ENCODE assay signal across 8 cellular contexts in the genomic region with DNA sequence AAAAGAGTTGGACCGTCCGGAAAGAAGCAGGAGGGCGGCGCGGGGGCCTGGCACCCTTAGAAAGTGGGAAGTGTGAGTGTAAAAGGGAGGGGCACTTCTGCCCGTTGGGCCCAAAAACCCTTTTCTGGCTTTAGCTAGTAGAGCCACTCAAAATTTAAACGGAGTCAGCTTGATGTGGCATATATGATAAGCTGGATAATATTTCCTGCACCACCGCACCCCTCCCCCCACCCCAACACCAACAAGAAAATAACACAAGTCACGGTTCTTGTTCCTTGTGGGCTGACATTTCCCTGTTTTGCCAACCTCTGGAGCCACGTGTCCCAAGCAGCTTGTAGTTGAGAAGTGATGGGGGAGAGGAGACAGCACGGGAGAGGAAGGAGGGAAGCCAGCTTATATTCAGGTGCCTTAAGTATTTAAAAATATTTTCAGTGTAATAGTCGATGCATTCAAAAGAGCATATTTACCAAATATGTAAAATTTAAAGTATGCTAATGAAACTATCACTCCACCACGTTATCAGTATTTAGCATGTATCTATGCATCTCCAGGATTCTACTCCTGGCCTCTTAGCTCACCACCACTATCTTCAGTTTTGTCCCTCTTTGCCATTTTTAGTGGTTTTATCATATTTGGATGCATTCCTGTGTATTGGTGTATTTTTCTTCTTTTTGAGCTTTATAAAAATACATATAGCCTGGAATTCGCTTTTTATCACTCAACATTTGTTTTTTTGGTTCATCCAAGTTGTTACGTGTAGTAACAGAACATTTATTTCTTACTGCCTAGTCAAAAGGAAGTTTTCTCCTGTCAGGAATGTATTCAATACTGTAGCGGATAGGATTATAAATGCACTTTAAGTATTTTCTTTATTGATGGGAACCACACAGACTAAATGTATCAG. TPM values are rescaled to one million over a fixed set of nuclear protein-coding genes. Genes with fewer than 3 reads are reported as not detected.
DNase-seq lines count a peak whose midpoint lies in the region; ATAC-seq and TF ChIP-seq lines count a peak whose summit lies in the region.

No MANE protein-coding gene starts in this region.

- no peaks in the 10 kb centered on the region for H3K9me3 ChIP-seq in HUES6 (ENCODE audit: control insufficient read depth, insufficient read depth, low read depth, low read length)

- ATAC-seq in GM19397 (IDR thresholded peaks at IDR 0.05; ENCODE audit: unreplicated experiment), result peak; percentile 18
- peak; percentile 8 for ATAC-seq in central memory CD8-positive, alpha-beta T cell (replicated peaks; ENCODE audit: extremely low read depth, poor library complexity, severe bottlenecking)
- ATAC-seq in stimulated activated naive CD8-positive, alpha-beta T cell treated with anti-CD3 and anti-CD28 coated beads, Interleukin-15, Interleukin-2, amounts not matched to agents 100 U/mL and 50 U/mL, for 24 hours, result no peak

- peak overlapping the region; percentile 75 for H3K27ac ChIP-seq in HUES6 (ENCODE audit: low read depth, low read length)
- peak overlapping the region; percentile 99 for H3K27ac ChIP-seq in layer of hippocampus (ENCODE audit: low read depth, low read length)

- H3K4me3 Mint-ChIP-seq in central memory CD8-positive, alpha-beta T cell, result peak overlapping the region; percentile 94

- DNase-seq in DMS114 treated with DMSO at 0.1 percent for 48 hours (lab: John Stamatoyannopoulos, UW; ENCODE audit: unreplicated experiment), result peak; percentile 68
- DNase-seq in central memory CD8-positive, alpha-beta T cell (ENCODE audit: low spot score in 2 of 2), result no peak
- DNase-seq in stimulated activated naive CD8-positive, alpha-beta T cell treated with anti-CD3 and anti-CD28 coated beads, Interleukin-15, Interleukin-2, amounts not matched to agents 100 U/mL and 50 U/mL, for 24 hours, result peak; percentile 28
- no peak for DNase-seq in activated CD8-positive, alpha-beta memory T cell treated with anti-CD3 and anti-CD28 coated beads for 24 hours

- no peaks in the 10 kb centered on the region for H3K27me3 Mint-ChIP-seq in central memory CD8-positive, alpha-beta T cell

- peak overlapping the region; percentile 64 for H3K4me3 ChIP-seq in HUES6 (ENCODE audit: low read depth, low read length)

- H3K36me3 ChIP-seq in HUES6 (ENCODE audit: control insufficient read depth, insufficient read depth, low read length), result peaks cover 8% of the 10 kb centered on the region

- peaks cover 12% of the 10 kb centered on the region for H3K36me3 Mint-ChIP-seq in central memory CD8-positive, alpha-beta T cell (ENCODE audit: insufficient read depth)

- H3K27ac Mint-ChIP-seq in central memory CD8-positive, alpha-beta T cell (ENCODE audit: low read depth), result peak overlapping the region; percentile 93

- peak overlapping the region; percentile 61 for H3K9ac ChIP-seq in HUES6 (ENCODE audit: low read length)

- H3K4me1 Mint-ChIP-seq in central memory CD8-positive, alpha-beta T cell, result peaks cover 40% of the 10 kb centered on the region

- peaks cover 24% of the 10 kb centered on the region for H3K4me1 ChIP-seq in HUES6 (ENCODE audit: control insufficient read depth, insufficient read depth, low read length)

- H3K27me3 ChIP-seq in HUES6 (ENCODE audit: control insufficient read depth, insufficient read depth, low read length) (no peaks in the 10 kb centered on the region), layer of hippocampus (ENCODE audit: control insufficient read depth, insufficient read depth, low read length) (no peaks in the 10 kb centered on the region)

- no peaks in the 10 kb centered on the region for H3K9me3 Mint-ChIP-seq in central memory CD8-positive, alpha-beta T cell

TF ChIP-seq in PFSK-1, 5 proteins besides CTCF, POLR2A, EP300 and RAD21:
- TF ChIP-seq SIN3A (IDR thresholded peaks at IDR 0.05; ENCODE audit: borderline replicate concordance, insufficient read depth, low read length), result peak; percentile 63; the same call in 1 of the 2 replicates
- TF ChIP-seq, protein P1, sequence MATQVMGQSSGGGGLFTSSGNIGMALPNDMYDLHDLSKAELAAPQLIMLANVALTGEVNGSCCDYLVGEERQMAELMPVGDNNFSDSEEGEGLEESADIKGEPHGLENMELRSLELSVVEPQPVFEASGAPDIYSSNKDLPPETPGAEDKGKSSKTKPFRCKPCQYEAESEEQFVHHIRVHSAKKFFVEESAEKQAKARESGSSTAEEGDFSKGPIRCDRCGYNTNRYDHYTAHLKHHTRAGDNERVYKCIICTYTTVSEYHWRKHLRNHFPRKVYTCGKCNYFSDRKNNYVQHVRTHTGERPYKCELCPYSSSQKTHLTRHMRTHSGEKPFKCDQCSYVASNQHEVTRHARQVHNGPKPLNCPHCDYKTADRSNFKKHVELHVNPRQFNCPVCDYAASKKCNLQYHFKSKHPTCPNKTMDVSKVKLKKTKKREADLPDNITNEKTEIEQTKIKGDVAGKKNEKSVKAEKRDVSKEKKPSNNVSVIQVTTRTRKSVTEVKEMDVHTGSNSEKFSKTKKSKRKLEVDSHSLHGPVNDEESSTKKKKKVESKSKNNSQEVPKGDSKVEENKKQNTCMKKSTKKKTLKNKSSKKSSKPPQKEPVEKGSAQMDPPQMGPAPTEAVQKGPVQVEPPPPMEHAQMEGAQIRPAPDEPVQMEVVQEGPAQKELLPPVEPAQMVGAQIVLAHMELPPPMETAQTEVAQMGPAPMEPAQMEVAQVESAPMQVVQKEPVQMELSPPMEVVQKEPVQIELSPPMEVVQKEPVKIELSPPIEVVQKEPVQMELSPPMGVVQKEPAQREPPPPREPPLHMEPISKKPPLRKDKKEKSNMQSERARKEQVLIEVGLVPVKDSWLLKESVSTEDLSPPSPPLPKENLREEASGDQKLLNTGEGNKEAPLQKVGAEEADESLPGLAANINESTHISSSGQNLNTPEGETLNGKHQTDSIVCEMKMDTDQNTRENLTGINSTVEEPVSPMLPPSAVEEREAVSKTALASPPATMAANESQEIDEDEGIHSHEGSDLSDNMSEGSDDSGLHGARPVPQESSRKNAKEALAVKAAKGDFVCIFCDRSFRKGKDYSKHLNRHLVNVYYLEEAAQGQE (IDR thresholded peaks at IDR 0.05; ENCODE audit: insufficient read depth in 1 of 2, low read depth in 2 of 2, low read length in 2 of 2), result no peak

RNA-seq across cellular contexts. Expression of a gene that starts 0.8 kb away (rescaled TPM):
- 8.6 TPM for polyA plus RNA-seq in PFSK-1 (2012; ENCODE audit: insufficient read length, low read depth)

RNA-seq across cellular contexts. Expression of a gene that starts 49.9 kb away (rescaled TPM):
- polyA plus RNA-seq in PFSK-1 (2012; ENCODE audit: insufficient read length, low read depth), result 1.6 TPM

Comparison
In these comparisons a context has a peak if more than half of its experiments do, and no peak if none do; other contexts are left out.
1. DNase-seq: peak in DMS114 treated with DMSO at 0.1 percent for 48 hours (single experiment) and stimulated activated naive CD8-positive, alpha-beta T cell treated with anti-CD3 and anti-CD28 coated beads, Interleukin-15, Interleukin-2, amounts not matched to agents 100 U/mL and 50 U/mL, for 24 hours (single experiment); none in central memory CD8-positive, alpha-beta T cell (0 of 2) and activated CD8-positive, alpha-beta memory T cell treated with anti-CD3 and anti-CD28 coated beads for 24 hours (single experiment).